15 cellular contexts compared by ENCODE assay signal in genomic region chr4:153211986-153212720, GRCh38. TPM values are rescaled to one million over a fixed set of nuclear protein-coding genes. Genes with fewer than 3 reads are reported as not detected.
DNase-seq lines count a peak whose midpoint lies in the region; ATAC-seq and TF ChIP-seq lines count a peak whose summit lies in the region.
"Had no signal": no experiment of that assay in that cellular context is flagged by ENCODE, and none has a peak within 500 bp of the region (broad histone marks: within the 10 kb centered on the region; RNA-seq: fewer than 3 reads in every experiment).

No MANE protein-coding gene starts in this region.

- no peak overlapping the region for H3K4me3 ChIP-seq in skeletal muscle cell (ENCODE audit: low read depth, low read length)
- H3K4me3 ChIP-seq: testis had no signal

- no peak for TF ChIP-seq CTCF in HFFc6 (IDR thresholded peaks at IDR 0.05)
- TF ChIP-seq CTCF in WTC11 (IDR thresholded peaks at IDR 0.05): no peak

- DNase-seq in HFFc6 (peak; percentile 37), SK-MEL-5 (ENCODE audit: low read depth, low spot score) (peak; percentile 43), fibroblast of gingiva (ENCODE audit: low read depth) (peak; percentile 72), skeletal muscle cell (ENCODE audit: low read depth) (peak; percentile 58), WTC11 (ENCODE audit: low spot score) (no peak), NCI-H2171 treated with DMSO at 0.1 percent for 48 hours (lab: John Stamatoyannopoulos, UW) (no peak)
- DNase-seq: activated CD4-positive, alpha-beta memory T cell treated with anti-CD3 and anti-CD28 coated beads for 36 hours; activated naive CD4-positive, alpha-beta T cell treated with anti-CD3 and anti-CD28 coated beads, Interleukin-2, amount 10 ng/mL, durations not matched to agents 7 days and 5 days; Caco-2; GOT3; midbrain; NCI-H187 treated with DMSO at 0.1 percent for 48 hours; posterior cingulate gyrus; testis had no signal

- no peak overlapping the region; the same call in 1 of the 2 replicates for H3K4me3 Mint-ChIP-seq in HFFc6
- no peak overlapping the region for H3K4me3 Mint-ChIP-seq in WTC11
- H3K4me3 Mint-ChIP-seq: activated CD4-positive, alpha-beta memory T cell treated with anti-CD3 and anti-CD28 coated beads for 36 hours; activated naive CD4-positive, alpha-beta T cell treated with anti-CD3 and anti-CD28 coated beads, Interleukin-2, amount 10 ng/mL, durations not matched to agents 7 days and 5 days had no signal

- H3K9me3 Mint-ChIP-seq in HFFc6 (no peaks in the 10 kb centered on the region), WTC11 (peaks cover 6% of the 10 kb centered on the region)
- H3K9me3 Mint-ChIP-seq: activated naive CD4-positive, alpha-beta T cell treated with anti-CD3 and anti-CD28 coated beads, Interleukin-2, amount 10 ng/mL, durations not matched to agents 7 days and 5 days had no signal

- H3K27me3 Mint-ChIP-seq in HFFc6 (ENCODE audit: insufficient read depth) (no peaks in the 10 kb centered on the region), WTC11 (ENCODE audit: low read depth) (peaks cover 5% of the 10 kb centered on the region; the same call in 1 of the 2 replicates)

- H3K4me1 Mint-ChIP-seq in HFFc6 (ENCODE audit: low read depth): peaks cover 18% of the 10 kb centered on the region
- peaks cover 43% of the 10 kb centered on the region for H3K4me1 Mint-ChIP-seq in WTC11
- H3K4me1 Mint-ChIP-seq: activated naive CD4-positive, alpha-beta T cell treated with anti-CD3 and anti-CD28 coated beads, Interleukin-2, amount 10 ng/mL, durations not matched to agents 7 days and 5 days had no signal

- ATAC-seq in HG02870 (IDR thresholded peaks at IDR 0.05; ENCODE audit: unreplicated experiment) (no peak), WTC11 (no peak)

- H3K27ac Mint-ChIP-seq in HFFc6: no peak overlapping the region
- no peak overlapping the region for H3K27ac Mint-ChIP-seq in WTC11
- H3K27ac Mint-ChIP-seq: activated CD4-positive, alpha-beta memory T cell treated with anti-CD3 and anti-CD28 coated beads for 36 hours; activated naive CD4-positive, alpha-beta T cell treated with anti-CD3 and anti-CD28 coated beads, Interleukin-2, amount 10 ng/mL, durations not matched to agents 7 days and 5 days had no signal

- in situ Hi-C loops in SK-MEL-5 (cut with HindIII; ENCODE audit: low pct_unique_long_range_greater_than_20kb, low sequenced_read_pairs): no loop called here

- CTCF ChIA-PET in WTC11 (lab: Charles Lee): interaction anchor here (0.9 to 1.1 kb wide), 3 partner anchors 11 to 132 kb away, joined by 3 read pairs; partner anchors contain the start of gene MND1

- H3K36me3 Mint-ChIP-seq in HFFc6 (ENCODE audit: low read depth) (no peaks in the 10 kb centered on the region), WTC11 (peaks cover 30% of the 10 kb centered on the region)
- H3K36me3 Mint-ChIP-seq: activated CD4-positive, alpha-beta memory T cell treated with anti-CD3 and anti-CD28 coated beads for 36 hours; activated naive CD4-positive, alpha-beta T cell treated with anti-CD3 and anti-CD28 coated beads, Interleukin-2, amount 10 ng/mL, durations not matched to agents 7 days and 5 days had no signal

- POLR2A ChIA-PET in WTC11 (lab: Charles Lee): no interaction called here

TF ChIP-seq in WTC11, 78 proteins besides CTCF, POLR2A, EP300 and RAD21:
- TF ChIP-seq CREB1 (CRISPR knock-in tag; IDR thresholded peaks at IDR 0.05) (no peak), ZNF396 (CRISPR knock-in tag; IDR thresholded peaks at IDR 0.05; ENCODE audit: borderline replicate concordance) (no peak), SMAD4 (CRISPR knock-in tag; IDR thresholded peaks at IDR 0.05) (no peak), FOXP1 (CRISPR knock-in tag; IDR thresholded peaks at IDR 0.05; ENCODE audit: borderline replicate concordance) (no peak), IRF2 (CRISPR knock-in tag; IDR thresholded peaks at IDR 0.05; ENCODE audit: borderline replicate concordance, low read depth) (no peak), EMX1 (CRISPR knock-in tag; IDR thresholded peaks at IDR 0.05) (no peak), ATF1 (CRISPR knock-in tag; IDR thresholded peaks at IDR 0.05) (no peak), GTF2I (CRISPR knock-in tag; conservative IDR thresholded peaks at IDR 0.05) (no peak), ZNF416 (CRISPR knock-in tag; IDR thresholded peaks at IDR 0.05) (no peak), IRF1 (CRISPR knock-in tag; IDR thresholded peaks at IDR 0.05) (no peak), PRDM15 (CRISPR knock-in tag; IDR thresholded peaks at IDR 0.05) (no peak), JAZF1 (CRISPR knock-in tag; IDR thresholded peaks at IDR 0.05) (no peak)

RNA-seq across cellular contexts. Expression of gene TRIM2, which starts 7.9 kb away (rescaled TPM):
- 10 to 100 TPM; 32.3 to 39.6 (median 34.9) TPM for total RNA-seq in HFFc6 (2021; fragmentation: NEBNext Ultra II Directional; extraction: Animal tissue kit (Norgen Biotek cat#: 25700))
- 127 and 131 TPM in 2 replicates for total RNA-seq in SK-MEL-5 (2014; rRNA removed; shearing (Covaris generic))
- 69.0 and 87.0 TPM in 2 replicates for polyA plus RNA-seq in SK-MEL-5 (2015; cell fraction: cytosol; rRNA removed)
- 57.7 and 62.0 TPM in 2 replicates for polyA plus RNA-seq in SK-MEL-5 (2015; cell fraction: nucleus; rRNA removed)
- total RNA-seq in WTC11 (2021): 42.0 to 54.5 TPM (median 43.9 TPM) in 3 replicates

Comparison
In these comparisons a context has a peak if more than half of its experiments do, and no peak if none do; other contexts are left out.
1. DNase-seq: peak in HFFc6 (single experiment), SK-MEL-5 (single experiment), fibroblast of gingiva (single experiment) and skeletal muscle cell (single experiment); none in WTC11 (single experiment) and NCI-H2171 treated with DMSO at 0.1 percent for 48 hours (single experiment).